Comparison of ENCODE assay signal across 8 cellular contexts in genomic region chrX:153933751-153934472, GRCh38. TPM values are rescaled to one million over a fixed set of nuclear protein-coding genes. Genes with fewer than 3 reads are reported as not detected.
A peak's percentile ranks its signal among the peaks of the same experiment; 100 is the strongest.
DNase-seq lines count a peak whose midpoint lies in the region; ATAC-seq and TF ChIP-seq lines count a peak whose summit lies in the region.

No MANE protein-coding gene starts in this region.

- DNase-seq in activated T-cell treated with anti-CD3 and anti-CD28 coated beads, Interleukin-2, amount 50 U/mL, for 72 hours: no peak
- no peak for DNase-seq in activated T-cell treated with anti-CD3 and anti-CD28 coated beads, Interleukin-2, amount 50 U/mL, for 48 hours
- DNase-seq in kidney epithelial cell (ENCODE audit: low read depth) (no peak), tibial artery (no peak), Ammon's horn (ENCODE audit: low spot score) (no peak), NCI-H2029 treated with DMSO at 0.1 percent for 48 hours (lab: John Stamatoyannopoulos, UW) (no peak)
- DNase-seq in stimulated activated naive CD4-positive, alpha-beta T cell treated with Interleukin-2 at 50 U/mL for 16 hours (lab: John Stamatoyannopoulos, UW): no peak

- H3K4me3 Mint-ChIP-seq in activated T-cell treated with anti-CD3 and anti-CD28 coated beads, Interleukin-2, amount 50 U/mL, for 72 hours: peak overlapping the region; percentile 80 to 93
- peak overlapping the region; percentile 79 for H3K4me3 Mint-ChIP-seq in activated T-helper 17 cell treated with anti-CD3 and anti-CD28 coated beads, Interleukin-2, amount 50 U/mL, for 72 hours

- H3K4me1 ChIP-seq in tibial artery: peaks cover 0 to 25% (median 15%) of the 10 kb centered on the region in 4 donors

- H3K27ac Mint-ChIP-seq in activated T-cell treated with anti-CD3 and anti-CD28 coated beads, Interleukin-2, amount 50 U/mL, for 72 hours: peak overlapping the region; percentile 19
- peak overlapping the region; percentile 41 for H3K27ac Mint-ChIP-seq in activated T-helper 17 cell treated with anti-CD3 and anti-CD28 coated beads, Interleukin-2, amount 50 U/mL, for 72 hours

- peaks cover 2 to 3% of the 10 kb centered on the region in 2 donors for H3K36me3 Mint-ChIP-seq in activated T-cell treated with anti-CD3 and anti-CD28 coated beads, Interleukin-2, amount 50 U/mL, for 72 hours (ENCODE audit: insufficient read depth in 2 of 2)
- peaks cover 41% of the 10 kb centered on the region for H3K36me3 Mint-ChIP-seq in activated T-helper 17 cell treated with anti-CD3 and anti-CD28 coated beads, Interleukin-2, amount 50 U/mL, for 72 hours (ENCODE audit: low read depth)

- H3K27me3 ChIP-seq in kidney epithelial cell (ENCODE audit: control insufficient read depth, insufficient read depth, low read length): no peaks in the 10 kb centered on the region
- H3K27me3 ChIP-seq in tibial artery: no peaks in the 10 kb centered on the region

- H3K9me3 Mint-ChIP-seq in activated T-cell treated with anti-CD3 and anti-CD28 coated beads, Interleukin-2, amount 50 U/mL, for 72 hours: no peaks in the 10 kb centered on the region
- no peaks in the 10 kb centered on the region for H3K9me3 Mint-ChIP-seq in activated T-helper 17 cell treated with anti-CD3 and anti-CD28 coated beads, Interleukin-2, amount 50 U/mL, for 72 hours

- intact Hi-C loops in tibial artery (cut with DNase I; ENCODE audit: low total_unique reads): no loop called here

- H3K27ac ChIP-seq in tibial artery: peak overlapping the region in 1 of 2 donors; percentile 61

- no peaks in the 10 kb centered on the region for H3K9me3 ChIP-seq in tibial artery

- H3K36me3 ChIP-seq in kidney epithelial cell (ENCODE audit: control insufficient read depth, insufficient read depth, low read length) (no peaks in the 10 kb centered on the region), tibial artery (peaks cover 0 to 38% (median 24%) of the 10 kb centered on the region in 3 donors)

- H3K4me3 ChIP-seq in kidney epithelial cell (ENCODE audit: low read depth, low read length) (peak overlapping the region; percentile 73), tibial artery (peak overlapping the region; percentile 66 to 75)

- no peak for ATAC-seq in activated T-cell treated with anti-CD3 and anti-CD28 coated beads, Interleukin-2, amount 50 U/mL, for 72 hours (replicated peaks in 1 of 2)
- no peak for ATAC-seq in activated T-helper 17 cell treated with anti-CD3 and anti-CD28 coated beads, Interleukin-2, amount 50 U/mL, for 72 hours (replicated peaks)

- TF ChIP-seq CTCF in kidney epithelial cell (IDR thresholded peaks at IDR 0.05; ENCODE audit: insufficient read depth, low read length, poor library complexity, severe bottlenecking): no peak
- TF ChIP-seq CTCF in tibial artery (IDR thresholded peaks at IDR 0.05): no peak

- H3K27me3 Mint-ChIP-seq in activated T-cell treated with anti-CD3 and anti-CD28 coated beads, Interleukin-2, amount 50 U/mL, for 72 hours (ENCODE audit: low read depth): peaks cover 13% of the 10 kb centered on the region
- no peaks in the 10 kb centered on the region for H3K27me3 Mint-ChIP-seq in activated T-helper 17 cell treated with anti-CD3 and anti-CD28 coated beads, Interleukin-2, amount 50 U/mL, for 72 hours

- H3K4me1 Mint-ChIP-seq in activated T-cell treated with anti-CD3 and anti-CD28 coated beads, Interleukin-2, amount 50 U/mL, for 72 hours (ENCODE audit: low read depth): peaks cover 38% of the 10 kb centered on the region
- peaks cover 6% of the 10 kb centered on the region for H3K4me1 Mint-ChIP-seq in activated T-helper 17 cell treated with anti-CD3 and anti-CD28 coated beads, Interleukin-2, amount 50 U/mL, for 72 hours

RNA-seq across cellular contexts. Expression of gene NAA10, which starts 0.9 kb away (rescaled TPM):
- 10 to 100 TPM; 76.7 to 94.1 TPM for total RNA-seq in activated T-cell treated with anti-CD3 and anti-CD28 coated beads, Interleukin-2, amount 50 U/mL, for 72 hours
- 100 to 1,000 TPM in 1 of 2 donors, 10 to 100 TPM in 1; 74.7 to 146 TPM for total RNA-seq in activated T-helper 17 cell treated with anti-CD3 and anti-CD28 coated beads, Interleukin-2, amount 50 U/mL, for 72 hours
- 139 and 141 TPM in 2 replicates for total RNA-seq in kidney epithelial cell

RNA-seq across cellular contexts. Expression of gene ARHGAP4, which starts 7.8 kb away (rescaled TPM):
- total RNA-seq in activated T-cell treated with anti-CD3 and anti-CD28 coated beads, Interleukin-2, amount 50 U/mL, for 72 hours: 100 to 1,000 TPM; 147 to 158 TPM
- total RNA-seq in activated T-helper 17 cell treated with anti-CD3 and anti-CD28 coated beads, Interleukin-2, amount 50 U/mL, for 72 hours: 100 to 1,000 TPM; 105 to 147 TPM
- total RNA-seq in kidney epithelial cell: 12.7 and 14.0 TPM in 2 replicates

RNA-seq across cellular contexts. Expression of gene RENBP, which starts 10.5 kb away (rescaled TPM):
- total RNA-seq in activated T-cell treated with anti-CD3 and anti-CD28 coated beads, Interleukin-2, amount 50 U/mL, for 72 hours: 10 to 100 TPM; 11.6 to 13.9 TPM
- 1 to 10 TPM; 4.7 to 4.9 TPM for total RNA-seq in activated T-helper 17 cell treated with anti-CD3 and anti-CD28 coated beads, Interleukin-2, amount 50 U/mL, for 72 hours
- 22.9 and 38.7 TPM in 2 replicates for total RNA-seq in kidney epithelial cell

RNA-seq across cellular contexts. Expression of gene AVPR2, which starts 29.4 kb away (rescaled TPM):
- total RNA-seq in activated T-cell treated with anti-CD3 and anti-CD28 coated beads, Interleukin-2, amount 50 U/mL, for 72 hours: not detected
- total RNA-seq in activated T-helper 17 cell treated with anti-CD3 and anti-CD28 coated beads, Interleukin-2, amount 50 U/mL, for 72 hours: under 1 TPM in 1 of 2 donors, not detected in 1; 0.32 TPM
- 0.08 and 0.21 TPM in 2 replicates for total RNA-seq in kidney epithelial cell

RNA-seq across cellular contexts. Expression of gene HCFC1, which starts 37.7 kb away (rescaled TPM):
- total RNA-seq in activated T-cell treated with anti-CD3 and anti-CD28 coated beads, Interleukin-2, amount 50 U/mL, for 72 hours: 10 to 100 TPM; 59.3 to 65.8 TPM
- total RNA-seq in activated T-helper 17 cell treated with anti-CD3 and anti-CD28 coated beads, Interleukin-2, amount 50 U/mL, for 72 hours: 100 to 1,000 TPM in 1 of 2 donors, 10 to 100 TPM in 1; 85.5 to 134 TPM
- 56.2 and 72.2 TPM in 2 replicates for total RNA-seq in kidney epithelial cell
